Comparison of ENCODE assay signal across 8 cellular contexts in genomic region chr3:123081718-123082369, GRCh38. TPM values are rescaled to one million over a fixed set of nuclear protein-coding genes. Genes with fewer than 3 reads are reported as not detected.
DNase-seq lines count a peak whose midpoint lies in the region; ATAC-seq and TF ChIP-seq lines count a peak whose summit lies in the region.

No MANE protein-coding gene starts in this region.

- DNase-seq in Ammon's horn (ENCODE audit: low spot score), result peak; percentile 61
- DNase-seq in NCI-H82 (lab: John Stamatoyannopoulos, UW), result peak; percentile 92
- DNase-seq in left ventricle myocardium inferior, result no peak
- DNase-seq in SHP77 (lab: John Stamatoyannopoulos, UW), result no peak
- no peak for DNase-seq in activated naive CD4-positive, alpha-beta T cell treated with anti-CD3 and anti-CD28 coated beads, Interleukin-2, amount 50 U/mL, for 16 hours
- no peak for DNase-seq in NCI-H1930 (lab: John Stamatoyannopoulos, UW)

- H3K36me3 ChIP-seq in left ventricle myocardium inferior, result no peaks in the 10 kb centered on the region

- peaks cover 78% of the 10 kb centered on the region for H3K4me1 ChIP-seq in left ventricle myocardium inferior

- TF ChIP-seq CTCF in left ventricle myocardium inferior (IDR thresholded peaks at IDR 0.05; ENCODE audit: borderline replicate concordance), result no peak

- H3K27me3 ChIP-seq in left ventricle myocardium inferior (ENCODE audit: low read depth), result no peaks in the 10 kb centered on the region

- ATAC-seq in GM21447 (IDR thresholded peaks at IDR 0.05; ENCODE audit: unreplicated experiment) (peak; percentile 14), GM21360 (IDR thresholded peaks at IDR 0.05; ENCODE audit: unreplicated experiment) (no peak)

- H3K4me3 ChIP-seq in left ventricle myocardium inferior, result no peak overlapping the region

- peak overlapping the region; percentile 34 for H3K27ac ChIP-seq in left ventricle myocardium inferior (replicated peaks)

- intact Hi-C loops in left ventricle myocardium inferior (cut with micrococcal nuclease), result no loop called here

- H3K9me3 ChIP-seq in left ventricle myocardium inferior (replicated peaks), result no peaks in the 10 kb centered on the region

RNA-seq across cellular contexts. Expression of gene PDIA5, which starts 15.0 kb away (rescaled TPM):
- 6.0 TPM for total RNA-seq in left ventricle myocardium inferior

RNA-seq across cellular contexts. Expression of gene SEMA5B, which starts 54.3 kb away (rescaled TPM):
- total RNA-seq in left ventricle myocardium inferior, result 5.3 TPM

Comparison
In these comparisons a context has a peak if more than half of its experiments do, and no peak if none do; other contexts are left out.
1. DNase-seq: peak in Ammon's horn (single experiment) and NCI-H82 (single experiment); none in left ventricle myocardium inferior (single experiment), SHP77 (0 of 2), activated naive CD4-positive, alpha-beta T cell treated with anti-CD3 and anti-CD28 coated beads, Interleukin-2, amount 50 U/mL, for 16 hours (single experiment) and NCI-H1930 (0 of 2).